Comparison of ENCODE assay signal across 5 cellular contexts in genomic region chr2:240678909-240679308, GRCh38. TPM values are rescaled to one million over a fixed set of nuclear protein-coding genes. Genes with fewer than 3 reads are reported as not detected.
"Had no signal": no experiment of that assay in that cellular context is flagged by ENCODE, and none has a peak within 500 bp of the region (broad histone marks: within the 10 kb centered on the region; RNA-seq: fewer than 3 reads in every experiment).

No MANE protein-coding gene starts in this region.

RNA-seq across cellular contexts. Expression of gene AQP12B, which starts 3.8 kb away (rescaled TPM):
- total RNA-seq: GM23248, H4, H7, H9, HFFc6 had no signal
- polyA plus RNA-seq: GM23248 had no signal

RNA-seq across cellular contexts. Expression of gene AQP12A, which starts 12.8 kb away (rescaled TPM):
- total RNA-seq: GM23248, H4, H7, H9, HFFc6 had no signal
- polyA plus RNA-seq: GM23248 had no signal

RNA-seq across cellular contexts. Expression of gene GPR35, which starts 53.6 kb away (rescaled TPM):
- total RNA-seq: GM23248, H7 had no signal
